1 cellular context compared by ENCODE assay signal in the genomic region with DNA sequence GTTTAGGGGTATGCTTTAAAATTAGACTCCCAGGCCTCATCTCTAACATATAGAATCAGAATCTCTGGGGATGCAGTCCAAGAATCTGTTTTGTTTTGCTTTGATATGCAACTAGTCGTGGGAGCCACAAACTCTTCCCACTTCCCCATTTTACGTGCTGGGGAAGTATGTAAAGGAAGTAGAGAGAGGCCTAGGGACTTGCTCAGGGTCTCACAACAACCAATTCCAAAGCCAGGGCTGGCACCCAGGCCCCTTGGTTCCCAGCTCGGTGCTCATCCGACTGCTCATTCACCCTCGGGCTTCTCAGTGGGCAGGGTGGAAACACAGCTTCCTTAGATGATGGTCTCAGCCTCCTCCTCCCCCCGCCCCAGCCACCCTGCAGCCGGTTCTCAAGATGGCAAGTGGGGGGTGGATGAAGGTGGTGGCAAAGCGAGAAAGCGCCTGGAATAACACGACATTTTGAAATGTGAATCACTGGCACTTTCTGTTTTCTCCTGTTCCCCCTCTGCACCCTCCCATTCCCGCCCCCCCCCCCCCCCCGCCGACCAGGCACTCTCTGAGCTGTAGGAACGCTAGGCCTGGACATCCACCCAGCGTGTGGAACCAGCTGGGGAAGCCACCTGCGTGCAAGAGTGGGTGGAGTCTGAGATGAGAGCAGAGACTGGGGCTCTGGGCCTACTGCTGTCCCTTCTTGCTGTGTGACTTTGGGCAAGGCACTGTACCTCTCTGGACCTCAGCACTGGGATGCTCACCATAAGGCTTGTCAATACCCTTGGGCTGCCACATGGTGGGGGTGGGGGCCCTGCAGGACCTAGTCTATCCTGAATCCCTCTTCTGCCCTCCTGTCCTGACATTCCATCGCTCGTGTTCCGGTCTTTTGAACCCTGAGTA.
TF ChIP-seq lines count a peak whose summit lies in the region.

No MANE protein-coding gene starts in this region.

TF ChIP-seq in GM12878, 131 proteins besides CTCF, POLR2A, EP300 and RAD21 (continued from another document and continues in another):
- TF ChIP-seq BACH1 (IDR thresholded peaks at IDR 0.05; ENCODE audit: borderline replicate concordance), result peak; percentile 29; the same call in 1 of the 2 replicates
- TF ChIP-seq, protein P1, sequence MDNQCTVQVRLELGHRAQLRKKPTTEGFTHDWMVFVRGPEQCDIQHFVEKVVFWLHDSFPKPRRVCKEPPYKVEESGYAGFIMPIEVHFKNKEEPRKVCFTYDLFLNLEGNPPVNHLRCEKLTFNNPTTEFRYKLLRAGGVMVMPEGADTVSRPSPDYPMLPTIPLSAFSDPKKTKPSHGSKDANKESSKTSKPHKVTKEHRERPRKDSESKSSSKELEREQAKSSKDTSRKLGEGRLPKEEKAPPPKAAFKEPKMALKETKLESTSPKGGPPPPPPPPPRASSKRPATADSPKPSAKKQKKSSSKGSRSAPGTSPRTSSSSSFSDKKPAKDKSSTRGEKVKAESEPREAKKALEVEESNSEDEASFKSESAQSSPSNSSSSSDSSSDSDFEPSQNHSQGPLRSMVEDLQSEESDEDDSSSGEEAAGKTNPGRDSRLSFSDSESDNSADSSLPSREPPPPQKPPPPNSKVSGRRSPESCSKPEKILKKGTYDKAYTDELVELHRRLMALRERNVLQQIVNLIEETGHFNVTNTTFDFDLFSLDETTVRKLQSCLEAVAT (IDR thresholded peaks at IDR 0.05), result peak; percentile 40; the same call in 1 of the 2 replicates
- TF ChIP-seq, protein P2, sequence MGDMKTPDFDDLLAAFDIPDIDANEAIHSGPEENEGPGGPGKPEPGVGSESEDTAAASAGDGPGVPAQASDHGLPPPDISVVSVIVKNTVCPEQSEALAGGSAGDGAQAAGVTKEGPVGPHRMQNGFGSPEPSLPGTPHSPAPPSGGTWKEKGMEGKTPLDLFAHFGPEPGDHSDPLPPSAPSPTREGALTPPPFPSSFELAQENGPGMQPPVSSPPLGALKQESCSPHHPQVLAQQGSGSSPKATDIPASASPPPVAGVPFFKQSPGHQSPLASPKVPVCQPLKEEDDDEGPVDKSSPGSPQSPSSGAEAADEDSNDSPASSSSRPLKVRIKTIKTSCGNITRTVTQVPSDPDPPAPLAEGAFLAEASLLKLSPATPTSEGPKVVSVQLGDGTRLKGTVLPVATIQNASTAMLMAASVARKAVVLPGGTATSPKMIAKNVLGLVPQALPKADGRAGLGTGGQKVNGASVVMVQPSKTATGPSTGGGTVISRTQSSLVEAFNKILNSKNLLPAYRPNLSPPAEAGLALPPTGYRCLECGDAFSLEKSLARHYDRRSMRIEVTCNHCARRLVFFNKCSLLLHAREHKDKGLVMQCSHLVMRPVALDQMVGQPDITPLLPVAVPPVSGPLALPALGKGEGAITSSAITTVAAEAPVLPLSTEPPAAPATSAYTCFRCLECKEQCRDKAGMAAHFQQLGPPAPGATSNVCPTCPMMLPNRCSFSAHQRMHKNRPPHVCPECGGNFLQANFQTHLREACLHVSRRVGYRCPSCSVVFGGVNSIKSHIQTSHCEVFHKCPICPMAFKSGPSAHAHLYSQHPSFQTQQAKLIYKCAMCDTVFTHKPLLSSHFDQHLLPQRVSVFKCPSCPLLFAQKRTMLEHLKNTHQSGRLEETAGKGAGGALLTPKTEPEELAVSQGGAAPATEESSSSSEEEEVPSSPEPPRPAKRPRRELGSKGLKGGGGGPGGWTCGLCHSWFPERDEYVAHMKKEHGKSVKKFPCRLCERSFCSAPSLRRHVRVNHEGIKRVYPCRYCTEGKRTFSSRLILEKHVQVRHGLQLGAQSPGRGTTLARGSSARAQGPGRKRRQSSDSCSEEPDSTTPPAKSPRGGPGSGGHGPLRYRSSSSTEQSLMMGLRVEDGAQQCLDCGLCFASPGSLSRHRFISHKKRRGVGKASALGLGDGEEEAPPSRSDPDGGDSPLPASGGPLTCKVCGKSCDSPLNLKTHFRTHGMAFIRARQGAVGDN (IDR thresholded peaks at IDR 0.05), result 0 out of 2 replicates have a peak, but pooled peaks have one; percentile 12
- peak; percentile 32; the same call in 1 of the 2 replicates for TF ChIP-seq BCL11A (IDR thresholded peaks at IDR 0.05; ENCODE audit: low read depth, low read length)
- no peak for TF ChIP-seq SREBF1 (IDR thresholded peaks at IDR 0.05; ENCODE audit: low read length)
- no peak for TF ChIP-seq EZH2 (IDR thresholded peaks at IDR 0.05; ENCODE audit: borderline replicate concordance, control insufficient read depth, low read depth, low read length)
- no peak for TF ChIP-seq RELA (IDR thresholded peaks at IDR 0.05; ENCODE audit: borderline replicate concordance, partially characterized antibody)
- TF ChIP-seq CBFB (IDR thresholded peaks at IDR 0.05; ENCODE audit: low read depth), result 0 out of 2 replicates have a peak, but pooled peaks have one; percentile 42
- TF ChIP-seq CHD1 (IDR thresholded peaks at IDR 0.05; ENCODE audit: low read depth, low read length), result no peak
- TF ChIP-seq, protein P3, sequence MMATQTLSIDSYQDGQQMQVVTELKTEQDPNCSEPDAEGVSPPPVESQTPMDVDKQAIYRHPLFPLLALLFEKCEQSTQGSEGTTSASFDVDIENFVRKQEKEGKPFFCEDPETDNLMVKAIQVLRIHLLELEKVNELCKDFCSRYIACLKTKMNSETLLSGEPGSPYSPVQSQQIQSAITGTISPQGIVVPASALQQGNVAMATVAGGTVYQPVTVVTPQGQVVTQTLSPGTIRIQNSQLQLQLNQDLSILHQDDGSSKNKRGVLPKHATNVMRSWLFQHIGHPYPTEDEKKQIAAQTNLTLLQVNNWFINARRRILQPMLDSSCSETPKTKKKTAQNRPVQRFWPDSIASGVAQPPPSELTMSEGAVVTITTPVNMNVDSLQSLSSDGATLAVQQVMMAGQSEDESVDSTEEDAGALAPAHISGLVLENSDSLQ (IDR thresholded peaks at IDR 0.05), result no peak
- TF ChIP-seq RCOR1 (conservative IDR thresholded peaks at IDR 0.05; ENCODE audit: low read depth, low read length), result 0 out of 2 replicates have a peak, but pooled peaks have one; percentile 75
- TF ChIP-seq KAT2A (conservative IDR thresholded peaks at IDR 0.05; ENCODE audit: control insufficient read depth, low read depth, low read length), result no peak
- TF ChIP-seq, protein P4, sequence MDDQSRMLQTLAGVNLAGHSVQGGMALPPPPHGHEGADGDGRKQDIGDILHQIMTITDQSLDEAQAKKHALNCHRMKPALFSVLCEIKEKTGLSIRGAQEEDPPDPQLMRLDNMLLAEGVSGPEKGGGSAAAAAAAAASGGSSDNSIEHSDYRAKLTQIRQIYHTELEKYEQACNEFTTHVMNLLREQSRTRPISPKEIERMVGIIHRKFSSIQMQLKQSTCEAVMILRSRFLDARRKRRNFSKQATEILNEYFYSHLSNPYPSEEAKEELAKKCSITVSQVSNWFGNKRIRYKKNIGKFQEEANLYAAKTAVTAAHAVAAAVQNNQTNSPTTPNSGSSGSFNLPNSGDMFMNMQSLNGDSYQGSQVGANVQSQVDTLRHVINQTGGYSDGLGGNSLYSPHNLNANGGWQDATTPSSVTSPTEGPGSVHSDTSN (IDR thresholded peaks at IDR 0.05; ENCODE audit: insufficient replicate concordance, low read depth, low read length), result no peak
- peak; percentile 76; the same call in 1 of the 2 replicates for TF ChIP-seq IRF4 (IDR thresholded peaks at IDR 0.05; ENCODE audit: low read depth, low read length)
- TF ChIP-seq, protein P5, sequence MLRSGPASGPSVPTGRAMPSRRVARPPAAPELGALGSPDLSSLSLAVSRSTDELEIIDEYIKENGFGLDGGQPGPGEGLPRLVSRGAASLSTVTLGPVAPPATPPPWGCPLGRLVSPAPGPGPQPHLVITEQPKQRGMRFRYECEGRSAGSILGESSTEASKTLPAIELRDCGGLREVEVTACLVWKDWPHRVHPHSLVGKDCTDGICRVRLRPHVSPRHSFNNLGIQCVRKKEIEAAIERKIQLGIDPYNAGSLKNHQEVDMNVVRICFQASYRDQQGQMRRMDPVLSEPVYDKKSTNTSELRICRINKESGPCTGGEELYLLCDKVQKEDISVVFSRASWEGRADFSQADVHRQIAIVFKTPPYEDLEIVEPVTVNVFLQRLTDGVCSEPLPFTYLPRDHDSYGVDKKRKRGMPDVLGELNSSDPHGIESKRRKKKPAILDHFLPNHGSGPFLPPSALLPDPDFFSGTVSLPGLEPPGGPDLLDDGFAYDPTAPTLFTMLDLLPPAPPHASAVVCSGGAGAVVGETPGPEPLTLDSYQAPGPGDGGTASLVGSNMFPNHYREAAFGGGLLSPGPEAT (IDR thresholded peaks at IDR 0.05; ENCODE audit: low read depth), result peak; percentile 83
- TF ChIP-seq GATAD2B (conservative IDR thresholded peaks at IDR 0.05; ENCODE audit: low read depth), result peak; percentile 82; the same call in 1 of the 2 replicates
- peak; percentile 96 for TF ChIP-seq NFXL1 (IDR thresholded peaks at IDR 0.05; ENCODE audit: borderline replicate concordance)
- no peak for TF ChIP-seq EGR1 (IDR thresholded peaks at IDR 0.05; ENCODE audit: borderline replicate concordance in 1 of 2, low read depth in 2 of 2, low read length in 2 of 2)
- TF ChIP-seq ZNF24 (IDR thresholded peaks at IDR 0.05), result no peak
- TF ChIP-seq ASH2L (IDR thresholded peaks at IDR 0.05; ENCODE audit: borderline replicate concordance, low read depth), result no peak
- no peak; the same call in 1 of the 2 replicates for TF ChIP-seq RB1 (IDR thresholded peaks at IDR 0.05; ENCODE audit: borderline replicate concordance)
- TF ChIP-seq NFIC (IDR thresholded peaks at IDR 0.05; ENCODE audit: low read depth, low read length), result peak; percentile 68
- peak; percentile 74 for TF ChIP-seq MTA2 (IDR thresholded peaks at IDR 0.05; ENCODE audit: low read depth)
- TF ChIP-seq SMARCA5 (IDR thresholded peaks at IDR 0.05), result peak; percentile 99
- TF ChIP-seq NBN (IDR thresholded peaks at IDR 0.05), result 0 out of 2 replicates have a peak, but pooled peaks have one; percentile 13
- peak; percentile 7; the same call in 1 of the 2 replicates for TF ChIP-seq PAX5 (IDR thresholded peaks at IDR 0.05; ENCODE audit: borderline replicate concordance, low read depth, low read length)
- peak; percentile 93; the same call in 1 of the 2 replicates for TF ChIP-seq EED (IDR thresholded peaks at IDR 0.05; ENCODE audit: low read depth)
- peak; percentile 62 for TF ChIP-seq SP1 (IDR thresholded peaks at IDR 0.05; ENCODE audit: low read depth, low read length)
- 0 out of 2 replicates have a peak, but pooled peaks have one; percentile 7 for TF ChIP-seq MXI1 (IDR thresholded peaks at IDR 0.05; ENCODE audit: low read depth, low read length)
- peak; percentile 88; the same call in 1 of the 2 replicates for TF ChIP-seq MTA3 (IDR thresholded peaks at IDR 0.05; ENCODE audit: borderline replicate concordance, low read length)
- TF ChIP-seq ZNF217 (IDR thresholded peaks at IDR 0.05), result peak; percentile 82
- no peak for TF ChIP-seq NR2C2 (IDR thresholded peaks at IDR 0.05; ENCODE audit: borderline replicate concordance, control insufficient read depth, insufficient read length, low read depth)
- peak; percentile 92 for TF ChIP-seq MEF2B (IDR thresholded peaks at IDR 0.05; ENCODE audit: partially characterized antibody, poor library complexity, severe bottlenecking)
- TF ChIP-seq, protein P6, sequence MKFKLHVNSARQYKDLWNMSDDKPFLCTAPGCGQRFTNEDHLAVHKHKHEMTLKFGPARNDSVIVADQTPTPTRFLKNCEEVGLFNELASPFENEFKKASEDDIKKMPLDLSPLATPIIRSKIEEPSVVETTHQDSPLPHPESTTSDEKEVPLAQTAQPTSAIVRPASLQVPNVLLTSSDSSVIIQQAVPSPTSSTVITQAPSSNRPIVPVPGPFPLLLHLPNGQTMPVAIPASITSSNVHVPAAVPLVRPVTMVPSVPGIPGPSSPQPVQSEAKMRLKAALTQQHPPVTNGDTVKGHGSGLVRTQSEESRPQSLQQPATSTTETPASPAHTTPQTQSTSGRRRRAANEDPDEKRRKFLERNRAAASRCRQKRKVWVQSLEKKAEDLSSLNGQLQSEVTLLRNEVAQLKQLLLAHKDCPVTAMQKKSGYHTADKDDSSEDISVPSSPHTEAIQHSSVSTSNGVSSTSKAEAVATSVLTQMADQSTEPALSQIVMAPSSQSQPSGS (IDR thresholded peaks at IDR 0.05; ENCODE audit: low read length), result 0 out of 2 replicates have a peak, but pooled peaks have one; percentile 47
- peak; percentile 91 for TF ChIP-seq IKZF1 (conservative IDR thresholded peaks at IDR 0.05)
- TF ChIP-seq, protein P7, sequence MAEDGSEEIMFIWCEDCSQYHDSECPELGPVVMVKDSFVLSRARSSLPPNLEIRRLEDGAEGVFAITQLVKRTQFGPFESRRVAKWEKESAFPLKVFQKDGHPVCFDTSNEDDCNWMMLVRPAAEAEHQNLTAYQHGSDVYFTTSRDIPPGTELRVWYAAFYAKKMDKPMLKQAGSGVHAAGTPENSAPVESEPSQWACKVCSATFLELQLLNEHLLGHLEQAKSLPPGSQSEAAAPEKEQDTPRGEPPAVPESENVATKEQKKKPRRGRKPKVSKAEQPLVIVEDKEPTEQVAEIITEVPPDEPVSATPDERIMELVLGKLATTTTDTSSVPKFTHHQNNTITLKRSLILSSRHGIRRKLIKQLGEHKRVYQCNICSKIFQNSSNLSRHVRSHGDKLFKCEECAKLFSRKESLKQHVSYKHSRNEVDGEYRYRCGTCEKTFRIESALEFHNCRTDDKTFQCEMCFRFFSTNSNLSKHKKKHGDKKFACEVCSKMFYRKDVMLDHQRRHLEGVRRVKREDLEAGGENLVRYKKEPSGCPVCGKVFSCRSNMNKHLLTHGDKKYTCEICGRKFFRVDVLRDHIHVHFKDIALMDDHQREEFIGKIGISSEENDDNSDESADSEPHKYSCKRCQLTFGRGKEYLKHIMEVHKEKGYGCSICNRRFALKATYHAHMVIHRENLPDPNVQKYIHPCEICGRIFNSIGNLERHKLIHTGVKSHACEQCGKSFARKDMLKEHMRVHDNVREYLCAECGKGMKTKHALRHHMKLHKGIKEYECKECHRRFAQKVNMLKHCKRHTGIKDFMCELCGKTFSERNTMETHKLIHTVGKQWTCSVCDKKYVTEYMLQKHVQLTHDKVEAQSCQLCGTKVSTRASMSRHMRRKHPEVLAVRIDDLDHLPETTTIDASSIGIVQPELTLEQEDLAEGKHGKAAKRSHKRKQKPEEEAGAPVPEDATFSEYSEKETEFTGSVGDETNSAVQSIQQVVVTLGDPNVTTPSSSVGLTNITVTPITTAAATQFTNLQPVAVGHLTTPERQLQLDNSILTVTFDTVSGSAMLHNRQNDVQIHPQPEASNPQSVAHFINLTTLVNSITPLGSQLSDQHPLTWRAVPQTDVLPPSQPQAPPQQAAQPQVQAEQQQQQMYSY (CRISPR knock-in tag; IDR thresholded peaks at IDR 0.05), result no peak
- TF ChIP-seq POU2F2 (IDR thresholded peaks at IDR 0.05; ENCODE audit: borderline replicate concordance, low read depth, low read length), result peak; percentile 67; the same call in 1 of the 3 replicates
- peak; percentile 92 for TF ChIP-seq IKZF2 (IDR thresholded peaks at IDR 0.05)
- TF ChIP-seq FOXM1 (IDR thresholded peaks at IDR 0.05; ENCODE audit: low read depth, low read length), result 0 out of 2 replicates have a peak, but pooled peaks have one; percentile 22
- TF ChIP-seq, protein P8, sequence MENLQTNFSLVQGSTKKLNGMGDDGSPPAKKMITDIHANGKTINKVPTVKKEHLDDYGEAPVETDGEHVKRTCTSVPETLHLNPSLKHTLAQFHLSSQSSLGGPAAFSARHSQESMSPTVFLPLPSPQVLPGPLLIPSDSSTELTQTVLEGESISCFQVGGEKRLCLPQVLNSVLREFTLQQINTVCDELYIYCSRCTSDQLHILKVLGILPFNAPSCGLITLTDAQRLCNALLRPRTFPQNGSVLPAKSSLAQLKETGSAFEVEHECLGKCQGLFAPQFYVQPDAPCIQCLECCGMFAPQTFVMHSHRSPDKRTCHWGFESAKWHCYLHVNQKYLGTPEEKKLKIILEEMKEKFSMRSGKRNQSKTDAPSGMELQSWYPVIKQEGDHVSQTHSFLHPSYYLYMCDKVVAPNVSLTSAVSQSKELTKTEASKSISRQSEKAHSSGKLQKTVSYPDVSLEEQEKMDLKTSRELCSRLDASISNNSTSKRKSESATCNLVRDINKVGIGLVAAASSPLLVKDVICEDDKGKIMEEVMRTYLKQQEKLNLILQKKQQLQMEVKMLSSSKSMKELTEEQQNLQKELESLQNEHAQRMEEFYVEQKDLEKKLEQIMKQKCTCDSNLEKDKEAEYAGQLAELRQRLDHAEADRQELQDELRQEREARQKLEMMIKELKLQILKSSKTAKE (IDR thresholded peaks at IDR 0.05; ENCODE audit: low read depth, poor library complexity, severe bottlenecking), result peak; percentile 75
